In genomic region chr2:70089220-70089945, GRCh38 we compare ENCODE assay signal across 8 cellular contexts. TPM values are rescaled to one million over a fixed set of nuclear protein-coding genes. Genes with fewer than 3 reads are reported as not detected.
DNase-seq lines count a peak whose midpoint lies in the region; ATAC-seq, FAIRE-seq and TF ChIP-seq lines count a peak whose summit lies in the region.

No MANE protein-coding gene starts in this region.

- no peak for FAIRE-seq in D721Med (lab: Jason Lieb, UNC)

- intact Hi-C loops in transverse colon (cut with DNase I; ENCODE audit: low total_unique reads): no loop called here

- H2AFZ ChIP-seq in ACC112 (ENCODE audit: low read length, unreplicated experiment): no peak overlapping the region
- H2AFZ ChIP-seq in GM23338: no peak overlapping the region

- ATAC-seq in GM23338: peak; percentile 8

- H3K4me2 ChIP-seq in GM23338: peak overlapping the region; percentile 93

- peaks cover 28% of the 10 kb centered on the region for H3K36me3 Mint-ChIP-seq in GM23338 (ENCODE audit: low read depth)

- peaks cover 22% of the 10 kb centered on the region for H3K4me1 ChIP-seq in ACC112 (ENCODE audit: control insufficient read depth, insufficient read depth, low read length, unreplicated experiment)
- peaks cover 12% of the 10 kb centered on the region for H3K4me1 ChIP-seq in GM23338 (ENCODE audit: insufficient read depth)
- H3K4me1 ChIP-seq in mucosa of rectum (ENCODE audit: control insufficient read depth in 2 of 2, insufficient read depth in 2 of 2, low read length in 2 of 2): peaks cover 22 to 36% of the 10 kb centered on the region in 2 donors
- H3K4me1 ChIP-seq in transverse colon: peaks cover 16 to 39% (median 33%) of the 10 kb centered on the region in 4 donors

- 4 to 13% methylated on average over 9 to 11 of the region's 11 CpGs for WGBS in transverse colon (ENCODE audit: low coverage in 1 of 2), 2 donors

- TF ChIP-seq EP300 in transverse colon (IDR thresholded peaks at IDR 0.05; ENCODE audit: low read depth): no peak

- H3K27me3 Mint-ChIP-seq in GM23338 (ENCODE audit: insufficient read depth, low read depth, poor library complexity): peaks cover 44% of the 10 kb centered on the region

- H3K4me3 Mint-ChIP-seq in GM23338: peak overlapping the region; percentile 97

- H3K27ac ChIP-seq in ACC112 (ENCODE audit: low read depth, low read length) (peak overlapping the region; percentile 100), GM23338 (ENCODE audit: low read depth) (peak overlapping the region; percentile 100), mucosa of rectum (ENCODE audit: low read depth in 2 of 2, low read length in 2 of 2) (peak overlapping the region; percentile 96 to 100), transverse colon (peak overlapping the region; percentile 97 to 100 (median 98))

- peak overlapping the region; percentile 98 to 100 for H3K9ac ChIP-seq in mucosa of rectum (ENCODE audit: low read depth in 1 of 2, low read length in 2 of 2)

- peaks cover 34% of the 10 kb centered on the region for H3K79me2 ChIP-seq in ACC112 (ENCODE audit: control insufficient read depth, insufficient read depth, low read length, unreplicated experiment)
- H3K79me2 ChIP-seq in GM23338 (replicated peaks; ENCODE audit: insufficient read depth): peaks cover 19% of the 10 kb centered on the region

- peak overlapping the region; percentile 95 for H3K4me3 ChIP-seq in ACC112 (ENCODE audit: low read depth, low read length)
- peak overlapping the region; percentile 85 for H3K4me3 ChIP-seq in GM23338
- peak overlapping the region; percentile 75 for H3K4me3 ChIP-seq in choroid plexus epithelial cell (ENCODE audit: low read depth, low read length)
- peak overlapping the region; percentile 93 to 94 for H3K4me3 ChIP-seq in mucosa of rectum (ENCODE audit: low read length in 2 of 2)
- H3K4me3 ChIP-seq in transverse colon: peak overlapping the region; percentile 74 to 88 (median 80)

- H3K27me3 ChIP-seq in ACC112 (ENCODE audit: insufficient read depth, low read length) (no peaks in the 10 kb centered on the region), GM23338 (ENCODE audit: insufficient read depth) (no peaks in the 10 kb centered on the region), mucosa of rectum (ENCODE audit: control insufficient read depth in 2 of 2, insufficient read depth in 2 of 2, low read length in 2 of 2) (no peaks in the 10 kb centered on the region), transverse colon (no peaks in the 10 kb centered on the region)

- no peak for TF ChIP-seq CTCF in GM23338 (conservative IDR thresholded peaks at IDR 0.05; ENCODE audit: low read depth in 2 of 2)
- TF ChIP-seq CTCF in choroid plexus epithelial cell (conservative IDR thresholded peaks at IDR 0.05; ENCODE audit: low read depth, low read length): no peak
- no peak for TF ChIP-seq CTCF in transverse colon (IDR thresholded peaks at IDR 0.05)
- no peak for TF ChIP-seq CTCF in D721Med (IDR thresholded peaks at IDR 0.05; ENCODE audit: insufficient read depth, missing control alignments)

- H3K9me3 ChIP-seq in mucosa of rectum (ENCODE audit: control insufficient read depth in 2 of 2, low read length in 2 of 2) (no peaks in the 10 kb centered on the region), transverse colon (no peaks in the 10 kb centered on the region)

- H3K4me1 Mint-ChIP-seq in GM23338: peaks cover 25% of the 10 kb centered on the region

- in situ Hi-C loops in transverse colon (cut with MboI; ENCODE audit: low pct_ligation_motif_present in 1 of 4, low pct_unique_long_range_greater_than_20kb in 1 of 4, low sequenced_read_pairs in 3 of 4): loop anchor here in 1 of 4 donors (10.0 kb wide), 1 partner anchor 45 kb away; no protein-coding TSS in a partner anchor

- H3K27ac Mint-ChIP-seq in GM23338: peak overlapping the region; percentile 100

- peaks cover 32% of the 10 kb centered on the region for H3F3A ChIP-seq in GM23338 (replicated peaks; ENCODE audit: low read depth)

- DNase-seq in GM23338 (ENCODE audit: low spot score) (peak; percentile 76), choroid plexus epithelial cell (ENCODE audit: low read depth) (peak; percentile 42), transverse colon (no peak), D721Med (ENCODE audit: insufficient read length, low spot score) (no peak), NCI-H1048 (lab: John Stamatoyannopoulos, UW) (no peak)

- H4K20me1 ChIP-seq in GM23338 (replicated peaks; ENCODE audit: insufficient read depth): 0 out of 2 replicates have a peak, but pooled peaks cover 5% of the 10 kb centered on the region

- H3K9me2 ChIP-seq in GM23338 (ENCODE audit: insufficient read depth): no peaks in the 10 kb centered on the region

- H3K9me3 Mint-ChIP-seq in GM23338: peaks cover 11% of the 10 kb centered on the region

- peak; percentile 56 for TF ChIP-seq POLR2A in Raji (IDR thresholded peaks at IDR 0.05; ENCODE audit: insufficient read depth, low read depth, low read length)
- no peak for TF ChIP-seq POLR2A in transverse colon (IDR thresholded peaks at IDR 0.05)

- H3K36me3 ChIP-seq in ACC112 (ENCODE audit: insufficient read depth, low read length) (peaks cover 15% of the 10 kb centered on the region), GM23338 (ENCODE audit: insufficient read depth) (peaks cover 6% of the 10 kb centered on the region; the same call in 1 of the 2 replicates), mucosa of rectum (ENCODE audit: control insufficient read depth in 2 of 2, insufficient read depth in 2 of 2, low read length in 2 of 2) (peaks cover 4 to 10% of the 10 kb centered on the region in 2 donors), transverse colon (no peaks in the 10 kb centered on the region)

TF ChIP-seq in GM23338, 12 proteins besides CTCF, POLR2A, EP300 and RAD21 (continues in another document):
- TF ChIP-seq ZNF462 (CRISPR knock-in tag; IDR thresholded peaks at IDR 0.05) (no peak), JUNB (IDR thresholded peaks at IDR 0.05; ENCODE audit: unreplicated experiment) (no peak), EZH2phosphoT487 (IDR thresholded peaks at IDR 0.05; ENCODE audit: unreplicated experiment) (no peak), STAT1 (IDR thresholded peaks at IDR 0.05; ENCODE audit: unreplicated experiment) (no peak), ZNF114 (CRISPR knock-in tag; IDR thresholded peaks at IDR 0.05) (no peak), CREB1 (CRISPR knock-in tag; IDR thresholded peaks at IDR 0.05; ENCODE audit: low read depth) (no peak), EZH2 (IDR thresholded peaks at IDR 0.05; ENCODE audit: low read depth, unreplicated experiment) (no peak), ZNF331 (CRISPR knock-in tag; IDR thresholded peaks at IDR 0.05; ENCODE audit: low read depth) (no peak)

RNA-seq across cellular contexts. Expression of gene PCBP1, which starts 2.1 kb away (rescaled TPM):
- total RNA-seq in GM23338 (2014; rRNA removed; shearing (Covaris generic)): 212 and 254 TPM in 2 replicates
- 393 and 400 TPM in 2 replicates for polyA plus RNA-seq in GM23338 (2016; fragmentation: Nextera tagmentation; extraction: Ambion mirVana)
- total RNA-seq in transverse colon: 100 to 1,000 TPM; 103 to 189 (median 149) TPM

Comparison
In these comparisons a context has a peak if more than half of its experiments do, and no peak if none do; other contexts are left out.
1. DNase-seq: peak in GM23338 (single experiment) and choroid plexus epithelial cell (single experiment); none in transverse colon (single experiment), D721Med (single experiment) and NCI-H1048 (single experiment).
2. Peak in every context shown above with its lines, with median percentiles within 50 percentile points of each other: H3K27ac ChIP-seq and H3K4me3 ChIP-seq.